In the genomic region with DNA sequence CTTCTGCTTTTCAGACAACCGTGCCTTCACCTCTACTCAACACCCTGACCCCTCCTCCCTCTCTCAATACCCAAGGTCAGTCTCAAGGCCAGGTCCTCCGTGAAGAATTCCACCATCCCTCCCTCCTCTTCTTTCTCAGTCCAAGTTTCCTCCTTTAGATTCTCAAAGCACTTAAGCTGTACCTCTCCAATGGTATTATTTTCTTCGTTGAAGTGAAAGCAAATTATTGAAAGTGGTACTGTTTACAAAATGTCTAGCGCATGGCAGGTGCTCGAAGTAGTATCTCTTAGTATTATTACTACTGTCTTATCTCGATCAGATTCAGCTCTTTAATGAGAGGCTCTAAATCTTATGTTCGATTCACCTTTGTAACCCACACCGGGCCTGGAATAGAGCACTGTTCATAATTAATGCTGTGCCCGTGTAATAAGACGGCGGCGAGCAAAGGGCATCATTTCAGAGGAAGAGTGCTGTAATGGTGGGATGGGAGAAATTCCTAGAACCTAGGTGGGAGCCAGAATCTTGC, we compare ENCODE assay signal across 8 cellular contexts. TPM values are rescaled to one million over a fixed set of nuclear protein-coding genes. Genes with fewer than 3 reads are reported as not detected.
DNase-seq lines count a peak whose midpoint lies in the region; ATAC-seq and TF ChIP-seq lines count a peak whose summit lies in the region.

No MANE protein-coding gene starts in this region.

- POLR2A ChIA-PET in Caco-2 (lab: Charles Lee) = interaction anchor here (0.6 to 3.0 kb wide), 22 partner anchors 13 to 1422 kb away, joined by 3 to 104 read pairs (median 4); a partner anchor contains a TSS

- H3K79me2 ChIP-seq in neural cell (replicated peaks; ENCODE audit: insufficient read depth, low read length) = peaks cover 40% of the 10 kb centered on the region

- peaks cover 21% of the 10 kb centered on the region for H3K36me3 Mint-ChIP-seq in Caco-2 (ENCODE audit: insufficient read depth, unreplicated experiment)

- no peaks in the 10 kb centered on the region for H4K20me1 ChIP-seq in neural cell (ENCODE audit: insufficient read depth)

- peaks cover 27% of the 10 kb centered on the region for H3K4me1 Mint-ChIP-seq in Caco-2 (ENCODE audit: low read depth, unreplicated experiment)

- peak overlapping the region; percentile 94 for H2AFZ ChIP-seq in neural cell (ENCODE audit: low read depth, low read length)

- H3K4me1 ChIP-seq in Caco-2 (peaks cover 15% of the 10 kb centered on the region), duodenal mucosa (ENCODE audit: control insufficient read depth in 1 of 2, insufficient read depth in 2 of 2, low read length in 2 of 2) (peaks cover 18 to 28% of the 10 kb centered on the region in 2 donors)

- H3K9me3 Mint-ChIP-seq in Caco-2 (ENCODE audit: unreplicated experiment) = no peaks in the 10 kb centered on the region

- no peaks in the 10 kb centered on the region for H3K27me3 Mint-ChIP-seq in Caco-2 (ENCODE audit: insufficient read depth, unreplicated experiment)

- no TSS peak for BruUV-seq in Caco-2 (replicated peaks; lab: Mats Ljungman, UMichigan)

- TF ChIP-seq EP300 in neural cell (conservative IDR thresholded peaks at IDR 0.05; ENCODE audit: poor library complexity, severe bottlenecking) = no peak

- H3K27ac ChIP-seq in duodenal mucosa (ENCODE audit: low read depth, low read length) (peak overlapping the region; percentile 92), neural cell (ENCODE audit: low read length) (peak overlapping the region; percentile 91)

- H3K4me3 Mint-ChIP-seq in Caco-2 (ENCODE audit: unreplicated experiment) = peak overlapping the region; percentile 80

- CTCF ChIA-PET in Caco-2 (lab: Charles Lee) = interaction anchor here (0.6 to 2.9 kb wide), 18 partner anchors 12 to 414 kb away, joined by 3 to 73 read pairs (median 5); a partner anchor contains a TSS

- no peaks in the 10 kb centered on the region for H3F3A ChIP-seq in neural cell (ENCODE audit: insufficient read depth, low read length, poor library complexity, severe bottlenecking)

- H3K4me2 ChIP-seq in neural cell (ENCODE audit: low read length) = peak overlapping the region; percentile 90

- H3K4me3 ChIP-seq in Caco-2 (ENCODE audit: low read depth, low read length) (peak overlapping the region; percentile 78), duodenal mucosa (ENCODE audit: low read depth in 1 of 2, low read length in 2 of 2) (peak overlapping the region; percentile 71 to 93), neural cell (ENCODE audit: low read length) (peak overlapping the region; percentile 91)

- intact Hi-C loops in Caco-2 (cut with micrococcal nuclease; ENCODE audit: unreplicated experiment) = loop anchor here (1.0 to 2.0 kb wide), 3 partner anchors 26 to 83 kb away; a partner anchor contains a TSS

- peak overlapping the region; percentile 55 to 82 for H3K9ac ChIP-seq in duodenal mucosa (ENCODE audit: low read depth in 1 of 2, low read length in 2 of 2)
- peak overlapping the region; percentile 85 for H3K9ac ChIP-seq in neural cell (ENCODE audit: low read length)

- H3K27me3 ChIP-seq in Caco-2 (replicated peaks; ENCODE audit: control insufficient read depth, insufficient read depth, low read length) (no peaks in the 10 kb centered on the region), duodenal mucosa (ENCODE audit: control insufficient read depth in 1 of 2, insufficient read depth in 2 of 2, low read length in 2 of 2) (no peaks in the 10 kb centered on the region), neural cell (ENCODE audit: insufficient read depth, low read depth, low read length) (peaks cover 9% of the 10 kb centered on the region)

- TF ChIP-seq CTCF in Caco-2 (IDR thresholded peaks at IDR 0.05; ENCODE audit: insufficient read depth in 1 of 2, low read depth in 1 of 2, low read length in 1 of 2, severe bottlenecking in 1 of 2, unreplicated experiment in 1 of 2) (no peak), neural cell (IDR thresholded peaks at IDR 0.05; ENCODE audit: poor library complexity, severe bottlenecking) (no peak)

- H3K36me3 ChIP-seq in Caco-2 (ENCODE audit: control insufficient read depth, insufficient read depth, low read length) (no peaks in the 10 kb centered on the region), duodenal mucosa (ENCODE audit: control insufficient read depth in 1 of 2, insufficient read depth in 2 of 2, low read length in 2 of 2) (no peaks in the 10 kb centered on the region), neural cell (ENCODE audit: insufficient read depth, low read length) (no peaks in the 10 kb centered on the region)

- DNase-seq in Caco-2 (peak; percentile 27 to 35), LoVo (ENCODE audit: low spot score) (peak; percentile 2), AG20443 (ENCODE audit: low spot score) (no peak), cerebellar nuclear complex (lab: John Stamatoyannopoulos, UW) (no peak), NCI-H526 (lab: John Stamatoyannopoulos, UW) (no peak)

- no peak for TF ChIP-seq RAD21 in neural cell (conservative IDR thresholded peaks at IDR 0.05)

- H3K9me3 ChIP-seq in Caco-2 (no peaks in the 10 kb centered on the region), duodenal mucosa (ENCODE audit: control insufficient read depth in 1 of 2, low read length in 2 of 2) (no peaks in the 10 kb centered on the region), neural cell (ENCODE audit: low read length) (no peaks in the 10 kb centered on the region)

- H3K9me2 ChIP-seq in neural cell (ENCODE audit: insufficient read depth, low read length) = no peaks in the 10 kb centered on the region

- H3K27ac Mint-ChIP-seq in Caco-2 (ENCODE audit: unreplicated experiment) = peak overlapping the region; percentile 54

- no peak for ATAC-seq in GM18873 (IDR thresholded peaks at IDR 0.05; ENCODE audit: low FRiP score, unreplicated experiment)

TF ChIP-seq in neural cell, 6 proteins besides CTCF, POLR2A, EP300 and RAD21:
- TF ChIP-seq, protein P1, sequence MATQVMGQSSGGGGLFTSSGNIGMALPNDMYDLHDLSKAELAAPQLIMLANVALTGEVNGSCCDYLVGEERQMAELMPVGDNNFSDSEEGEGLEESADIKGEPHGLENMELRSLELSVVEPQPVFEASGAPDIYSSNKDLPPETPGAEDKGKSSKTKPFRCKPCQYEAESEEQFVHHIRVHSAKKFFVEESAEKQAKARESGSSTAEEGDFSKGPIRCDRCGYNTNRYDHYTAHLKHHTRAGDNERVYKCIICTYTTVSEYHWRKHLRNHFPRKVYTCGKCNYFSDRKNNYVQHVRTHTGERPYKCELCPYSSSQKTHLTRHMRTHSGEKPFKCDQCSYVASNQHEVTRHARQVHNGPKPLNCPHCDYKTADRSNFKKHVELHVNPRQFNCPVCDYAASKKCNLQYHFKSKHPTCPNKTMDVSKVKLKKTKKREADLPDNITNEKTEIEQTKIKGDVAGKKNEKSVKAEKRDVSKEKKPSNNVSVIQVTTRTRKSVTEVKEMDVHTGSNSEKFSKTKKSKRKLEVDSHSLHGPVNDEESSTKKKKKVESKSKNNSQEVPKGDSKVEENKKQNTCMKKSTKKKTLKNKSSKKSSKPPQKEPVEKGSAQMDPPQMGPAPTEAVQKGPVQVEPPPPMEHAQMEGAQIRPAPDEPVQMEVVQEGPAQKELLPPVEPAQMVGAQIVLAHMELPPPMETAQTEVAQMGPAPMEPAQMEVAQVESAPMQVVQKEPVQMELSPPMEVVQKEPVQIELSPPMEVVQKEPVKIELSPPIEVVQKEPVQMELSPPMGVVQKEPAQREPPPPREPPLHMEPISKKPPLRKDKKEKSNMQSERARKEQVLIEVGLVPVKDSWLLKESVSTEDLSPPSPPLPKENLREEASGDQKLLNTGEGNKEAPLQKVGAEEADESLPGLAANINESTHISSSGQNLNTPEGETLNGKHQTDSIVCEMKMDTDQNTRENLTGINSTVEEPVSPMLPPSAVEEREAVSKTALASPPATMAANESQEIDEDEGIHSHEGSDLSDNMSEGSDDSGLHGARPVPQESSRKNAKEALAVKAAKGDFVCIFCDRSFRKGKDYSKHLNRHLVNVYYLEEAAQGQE (IDR thresholded peaks at IDR 0.05; ENCODE audit: borderline replicate concordance) = no peak
- TF ChIP-seq EZH2 (IDR thresholded peaks at IDR 0.05; ENCODE audit: borderline replicate concordance, insufficient read depth, low read length, poor library complexity, severe bottlenecking) (no peak), POLR2AphosphoS5 (IDR thresholded peaks at IDR 0.05) (no peak), MXI1 (conservative IDR thresholded peaks at IDR 0.05; ENCODE audit: poor library complexity, severe bottlenecking) (no peak), TAF1 (IDR thresholded peaks at IDR 0.05; ENCODE audit: low read depth) (no peak), SMC3 (conservative IDR thresholded peaks at IDR 0.05; ENCODE audit: poor library complexity) (no peak)
TF ChIP-seq in neural cell: peak in this region for 0.

RNA-seq across cellular contexts. Expression of a gene that starts 0.6 kb away (rescaled TPM):
- total RNA-seq in Caco-2 (2022) = 69.1 and 72.3 TPM in 2 replicates
- 30.0 TPM in 2 replicates for polyA plus RNA-seq in neural cell
- polyA minus RNA-seq in neural cell = 76.2 and 84.0 TPM in 2 replicates

RNA-seq across cellular contexts. Expression of a gene that starts 36.9 kb away (rescaled TPM):
- total RNA-seq in Caco-2 (2022) = 351 and 362 TPM in 2 replicates
- polyA plus RNA-seq in neural cell = 20.4 and 23.1 TPM in 2 replicates
- polyA minus RNA-seq in neural cell = 7.3 and 10.5 TPM in 2 replicates

Comparison
In these comparisons a context has a peak if more than half of its experiments do, and no peak if none do; other contexts are left out.
1. DNase-seq: peak in Caco-2 (2 of 2) and LoVo (single experiment); none in AG20443 (single experiment), cerebellar nuclear complex (0 of 2) and NCI-H526 (0 of 2).
2. Peak in every context shown above with its lines, with median percentiles within 50 percentile points of each other: H3K4me3 ChIP-seq.